In genomic region chr3:172511783-172512357, GRCh38 we compare ENCODE assay signal across 8 cellular contexts. TPM values are rescaled to one million over a fixed set of nuclear protein-coding genes. Genes with fewer than 3 reads are reported as not detected.
A peak's percentile ranks its signal among the peaks of the same experiment; 100 is the strongest.
DNase-seq lines count a peak whose midpoint lies in the region; ATAC-seq and TF ChIP-seq lines count a peak whose summit lies in the region.

No MANE protein-coding gene starts in this region.

- ATAC-seq in GM19463 (IDR thresholded peaks at IDR 0.05; ENCODE audit: unreplicated experiment) (peak; percentile 41), HG03354 (IDR thresholded peaks at IDR 0.05; ENCODE audit: poor library complexity, severe bottlenecking, unreplicated experiment) (peak; percentile 61), HG03439 (IDR thresholded peaks at IDR 0.05; ENCODE audit: unreplicated experiment) (no peak)

- H3K27ac Mint-ChIP-seq in endothelial cell (ENCODE audit: unreplicated experiment): peak overlapping the region; percentile 99

- H3K27ac ChIP-seq in brain microvascular endothelial cell: no peak overlapping the region

- H3K4me1 Mint-ChIP-seq in endothelial cell (ENCODE audit: unreplicated experiment): peaks cover 60% of the 10 kb centered on the region

- H3K4me3 Mint-ChIP-seq in endothelial cell (ENCODE audit: unreplicated experiment): peak overlapping the region; percentile 75

- peaks cover 70% of the 10 kb centered on the region for H3K36me3 Mint-ChIP-seq in endothelial cell (ENCODE audit: low read depth, unreplicated experiment)

- H3K27me3 ChIP-seq in brain microvascular endothelial cell (replicated peaks): no peaks in the 10 kb centered on the region

- DNase-seq in GM12865 (ENCODE audit: low read depth) (peak; percentile 61), endothelial cell (ENCODE audit: low spot score) (no peak), NCI-H524 (lab: John Stamatoyannopoulos, UW) (no peak), T1000 (lab: John Stamatoyannopoulos, UW) (no peak), brain microvascular endothelial cell (no peak)

- H3K4me3 ChIP-seq in GM12865 (ENCODE audit: low read depth, low read length): no peak overlapping the region
- no peak overlapping the region for H3K4me3 ChIP-seq in brain microvascular endothelial cell (ENCODE audit: low read depth, low read length)

- TF ChIP-seq CTCF in GM12865 (IDR thresholded peaks at IDR 0.05; ENCODE audit: insufficient read depth, low read depth, low read length, missing control alignments) (no peak), endothelial cell (IDR thresholded peaks at IDR 0.05; ENCODE audit: unreplicated experiment) (no peak), brain microvascular endothelial cell (IDR thresholded peaks at IDR 0.05; ENCODE audit: low read depth, low read length, missing control alignments) (no peak)

- H3K9me3 Mint-ChIP-seq in endothelial cell (ENCODE audit: unreplicated experiment): no peaks in the 10 kb centered on the region

- in situ Hi-C loops in brain microvascular endothelial cell (cut with HindIII; ENCODE audit: low pct_ligation_motif_present, low sequenced_read_pairs): no loop called here

- no peaks in the 10 kb centered on the region for H3K36me3 ChIP-seq in brain microvascular endothelial cell (replicated peaks)

- peaks cover 8% of the 10 kb centered on the region for H3K27me3 Mint-ChIP-seq in endothelial cell (ENCODE audit: unreplicated experiment)

RNA-seq across cellular contexts. Expression of gene TNFSF10, which starts 11.4 kb away (rescaled TPM):
- 94.1 TPM for total RNA-seq in endothelial cell (ENCODE audit: unreplicated experiment)
